In genomic region chr2:11582526-11583202, GRCh38 we compare ENCODE assay signal across 8 cellular contexts. TPM values are rescaled to one million over a fixed set of nuclear protein-coding genes. Genes with fewer than 3 reads are reported as not detected.
DNase-seq lines count a peak whose midpoint lies in the region; ATAC-seq and TF ChIP-seq lines count a peak whose summit lies in the region.

No MANE protein-coding gene starts in this region.

- no peaks in the 10 kb centered on the region for H3K36me3 ChIP-seq in CD8-positive, alpha-beta memory T cell (ENCODE audit: insufficient read depth, low read length)

- H3K9me3 Mint-ChIP-seq in CD8-positive, alpha-beta memory T cell: no peaks in the 10 kb centered on the region
- H3K9me3 Mint-ChIP-seq in HFFc6: no peaks in the 10 kb centered on the region
- no peaks in the 10 kb centered on the region for H3K9me3 Mint-ChIP-seq in activated CD4-positive, alpha-beta memory T cell treated with anti-CD3 and anti-CD28 coated beads for 36 hours
- H3K9me3 Mint-ChIP-seq in effector memory CD8-positive, alpha-beta T cell: no peaks in the 10 kb centered on the region
- no peaks in the 10 kb centered on the region for H3K9me3 Mint-ChIP-seq in mesothelial cell of epicardium

- no peak overlapping the region for H3K4me3 Mint-ChIP-seq in CD8-positive, alpha-beta memory T cell
- peak overlapping the region; percentile 34; the same call in 1 of the 2 replicates for H3K4me3 Mint-ChIP-seq in HFFc6
- H3K4me3 Mint-ChIP-seq in activated CD4-positive, alpha-beta memory T cell treated with anti-CD3 and anti-CD28 coated beads for 36 hours: no peak overlapping the region
- no peak overlapping the region for H3K4me3 Mint-ChIP-seq in effector memory CD8-positive, alpha-beta T cell
- no peak overlapping the region for H3K4me3 Mint-ChIP-seq in mesothelial cell of epicardium

- H3K4me1 ChIP-seq in CD8-positive, alpha-beta memory T cell (ENCODE audit: insufficient read depth, low read length): no peaks in the 10 kb centered on the region

- H3K27me3 ChIP-seq in CD8-positive, alpha-beta memory T cell (ENCODE audit: insufficient read depth, low read length, poor library complexity, severe bottlenecking): no peaks in the 10 kb centered on the region

- no peak overlapping the region for H3K4me3 ChIP-seq in CD8-positive, alpha-beta memory T cell (ENCODE audit: low read length)

- peak; percentile 36 for ATAC-seq in effector memory CD8-positive, alpha-beta T cell (replicated peaks)
- ATAC-seq in GM18909 (IDR thresholded peaks at IDR 0.05; ENCODE audit: poor library complexity, unreplicated experiment): no peak

- peak; percentile 24 to 64 (median 32) for DNase-seq in CD8-positive, alpha-beta memory T cell
- peak; percentile 38 for DNase-seq in HFFc6
- peak; percentile 72 for DNase-seq in NCI-H748 (lab: John Stamatoyannopoulos, UW; ENCODE audit: unreplicated experiment)
- DNase-seq in activated CD4-positive, alpha-beta memory T cell treated with anti-CD3 and anti-CD28 coated beads for 36 hours: peak; percentile 78
- peak; percentile 40 to 49 (median 43) for DNase-seq in effector memory CD8-positive, alpha-beta T cell
- peak in 1 of 2 experiments; percentile 69 for DNase-seq in mesothelial cell of epicardium (ENCODE audit: low spot score in 2 of 2, unreplicated experiment in 2 of 2)
- DNase-seq in stimulated activated CD8-positive, alpha-beta memory T cell treated with anti-CD3 and anti-CD28 coated beads, Interleukin-4, amount 100 ng/mL, for 48 hours: peak; percentile 83

- H3K27ac Mint-ChIP-seq in CD8-positive, alpha-beta memory T cell: no peak overlapping the region
- peak overlapping the region; percentile 45; the same call in 1 of the 2 replicates for H3K27ac Mint-ChIP-seq in HFFc6
- H3K27ac Mint-ChIP-seq in activated CD4-positive, alpha-beta memory T cell treated with anti-CD3 and anti-CD28 coated beads for 36 hours: no peak overlapping the region
- H3K27ac Mint-ChIP-seq in effector memory CD8-positive, alpha-beta T cell: no peak overlapping the region
- H3K27ac Mint-ChIP-seq in mesothelial cell of epicardium: no peak overlapping the region

- H3K27ac ChIP-seq in CD8-positive, alpha-beta memory T cell (ENCODE audit: low read depth, low read length): no peak overlapping the region

- POLR2A ChIA-PET in CD8-positive, alpha-beta memory T cell (lab: Charles Lee): no interaction called here
- POLR2A ChIA-PET in activated CD4-positive, alpha-beta memory T cell treated with anti-CD3 and anti-CD28 coated beads for 36 hours (lab: Charles Lee): no interaction called here

- CTCF ChIA-PET in CD8-positive, alpha-beta memory T cell (lab: Charles Lee): interaction anchor here (1.1 to 5.5 kb wide), 12 partner anchors 9 to 451 kb away, joined by 3 to 54 read pairs (median 4); partner anchors contain the start of gene E2F6
- CTCF ChIA-PET in activated CD4-positive, alpha-beta memory T cell treated with anti-CD3 and anti-CD28 coated beads for 36 hours (lab: Charles Lee): interaction anchor here (0.6 to 8.5 kb wide), 39 partner anchors 9 to 771 kb away, joined by 3 to 234 read pairs (median 4); partner anchors contain the start of genes E2F6, PDIA6 and SLC66A3

- H3K4me1 Mint-ChIP-seq in CD8-positive, alpha-beta memory T cell: peaks cover 0 to 8% (median 0%) of the 10 kb centered on the region in 3 donors
- H3K4me1 Mint-ChIP-seq in HFFc6 (ENCODE audit: low read depth) (peaks cover 20% of the 10 kb centered on the region), mesothelial cell of epicardium (peaks cover 5% of the 10 kb centered on the region)
- peaks cover 11% of the 10 kb centered on the region for H3K4me1 Mint-ChIP-seq in activated CD4-positive, alpha-beta memory T cell treated with anti-CD3 and anti-CD28 coated beads for 36 hours (ENCODE audit: low read depth)
- H3K4me1 Mint-ChIP-seq in effector memory CD8-positive, alpha-beta T cell (ENCODE audit: low read depth in 2 of 2): peaks cover 0 to 3% of the 10 kb centered on the region in 2 donors

- intact Hi-C loops in activated CD4-positive, alpha-beta memory T cell treated with anti-CD3 and anti-CD28 coated beads for 36 hours (cut with micrococcal nuclease): loop anchor here (5.0 to 10.0 kb wide), 2 partner anchors 238 to 345 kb away; partner anchors contain the start of gene ROCK2

- H3K36me3 Mint-ChIP-seq in CD8-positive, alpha-beta memory T cell: no peaks in the 10 kb centered on the region
- H3K36me3 Mint-ChIP-seq in HFFc6 (ENCODE audit: low read depth) (no peaks in the 10 kb centered on the region), mesothelial cell of epicardium (no peaks in the 10 kb centered on the region)
- no peaks in the 10 kb centered on the region for H3K36me3 Mint-ChIP-seq in activated CD4-positive, alpha-beta memory T cell treated with anti-CD3 and anti-CD28 coated beads for 36 hours
- H3K36me3 Mint-ChIP-seq in effector memory CD8-positive, alpha-beta T cell (ENCODE audit: insufficient read depth): no peaks in the 10 kb centered on the region

- peaks cover 6 to 11% of the 10 kb centered on the region in 2 donors for H3K27me3 Mint-ChIP-seq in CD8-positive, alpha-beta memory T cell
- H3K27me3 Mint-ChIP-seq in HFFc6 (ENCODE audit: insufficient read depth): peaks cover 30% of the 10 kb centered on the region
- peaks cover 19% of the 10 kb centered on the region for H3K27me3 Mint-ChIP-seq in activated CD4-positive, alpha-beta memory T cell treated with anti-CD3 and anti-CD28 coated beads for 36 hours
- peaks cover 8 to 56% of the 10 kb centered on the region in 2 donors for H3K27me3 Mint-ChIP-seq in effector memory CD8-positive, alpha-beta T cell
- no peaks in the 10 kb centered on the region for H3K27me3 Mint-ChIP-seq in mesothelial cell of epicardium (ENCODE audit: low read depth)

- no peaks in the 10 kb centered on the region for H3K9me3 ChIP-seq in CD8-positive, alpha-beta memory T cell (ENCODE audit: low read length)

- TF ChIP-seq CTCF in HFFc6 (IDR thresholded peaks at IDR 0.05) (peak; percentile 94), mesothelial cell of epicardium (IDR thresholded peaks at IDR 0.05; ENCODE audit: unreplicated experiment) (peak; percentile 74)

RNA-seq across cellular contexts. Expression of gene GREB1, which starts 48.8 kb away (rescaled TPM):
- under 1 TPM; 0.55 to 0.94 TPM for total RNA-seq in CD8-positive, alpha-beta memory T cell
- polyA plus RNA-seq in CD8-positive, alpha-beta memory T cell: 0.16 TPM
- under 1 TPM in 3 of 6 experiments, not detected in 3; 0.07 to 0.11 (median 0.09) TPM for total RNA-seq in HFFc6 (2021; fragmentation: NEBNext Ultra II Directional; extraction: Animal tissue kit (Norgen Biotek cat#: 25700))
- under 1 TPM; 0.29 to 0.81 TPM for total RNA-seq in activated CD4-positive, alpha-beta memory T cell treated with anti-CD3 and anti-CD28 coated beads for 36 hours
- total RNA-seq in mesothelial cell of epicardium: 22.9 to 26.6 TPM (median 26.6 TPM) in 3 replicates

Comparison
In these comparisons a context has a peak if more than half of its experiments do, and no peak if none do; other contexts are left out.
1. RNA of gene GREB1, which starts 48.8 kb away (total RNA-seq): 22.9 to 26.6 TPM in mesothelial cell of epicardium; 0.55 to 0.94 TPM in CD8-positive, alpha-beta memory T cell, 0.29 to 0.81 TPM in activated CD4-positive, alpha-beta memory T cell treated with anti-CD3 and anti-CD28 coated beads for 36 hours and 0.07 to 0.11 TPM in HFFc6; every median in the first group is over 10 times any median in the second.